ENCODE assay signal across 8 cellular contexts in the genomic region with DNA sequence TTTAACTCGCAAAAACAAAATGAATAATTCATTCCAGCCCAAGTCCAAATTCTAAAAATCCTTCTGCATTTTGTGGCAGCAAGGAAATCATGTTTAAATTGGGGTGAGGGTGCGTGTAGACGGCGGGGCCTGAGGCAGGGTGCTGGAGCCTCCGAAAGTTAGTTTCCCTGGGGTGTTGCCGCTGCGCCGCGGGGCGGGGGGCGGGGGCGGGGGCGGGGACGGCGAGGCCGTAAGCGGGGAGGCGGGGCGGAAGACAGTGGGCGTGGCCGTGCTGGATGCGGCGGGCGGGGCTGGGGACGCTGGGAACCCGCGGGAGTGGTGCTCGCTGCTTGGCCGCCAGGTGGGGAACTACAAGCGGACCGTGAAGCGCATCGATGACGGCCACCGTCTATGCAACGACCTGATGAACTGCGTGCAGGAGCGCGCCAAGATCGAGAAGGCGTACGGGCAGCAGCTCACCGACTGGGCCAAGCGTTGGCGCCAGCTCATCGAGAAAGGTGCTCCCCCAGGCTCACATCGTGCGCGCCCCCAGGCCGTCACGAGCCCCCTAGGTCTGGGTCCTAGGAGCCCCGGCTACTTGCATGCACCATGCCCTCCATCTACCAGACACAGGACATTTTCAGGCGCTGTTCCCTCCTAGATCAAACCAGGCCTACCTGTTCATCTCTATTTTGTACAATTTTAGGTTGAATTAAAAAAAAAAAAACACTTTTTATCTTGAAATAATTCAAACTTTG. TPM values are rescaled to one million over a fixed set of nuclear protein-coding genes. Genes with fewer than 3 reads are reported as not detected.
DNase-seq lines count a peak whose midpoint lies in the region; ATAC-seq, FAIRE-seq and TF ChIP-seq lines count a peak whose summit lies in the region.

No MANE protein-coding gene starts in this region.

- no peaks in the 10 kb centered on the region for H3K36me3 ChIP-seq in A673 (ENCODE audit: insufficient read depth, low read length, poor library complexity, severe bottlenecking)
- H3K36me3 ChIP-seq in small intestine (ENCODE audit: control insufficient read depth in 2 of 2, insufficient read depth in 2 of 2, low read length in 2 of 2), result no peaks in the 10 kb centered on the region

- WGBS in small intestine, 3 donors, result 5 to 6% (median 5%) methylated on average over 42 to 53 of the region's 53 CpGs

- POLR2A ChIA-PET in A673 (lab: Charles Lee; ENCODE audit: low non-redundant PET), result no interaction called here

- peak; percentile 89 for ATAC-seq in GM18868 (IDR thresholded peaks at IDR 0.05; ENCODE audit: unreplicated experiment)
- peak; percentile 82 for ATAC-seq in HG03159 (IDR thresholded peaks at IDR 0.05; ENCODE audit: unreplicated experiment)

- H3K9me3 ChIP-seq in A673 (ENCODE audit: low read depth, low read length, poor library complexity, severe bottlenecking) (no peaks in the 10 kb centered on the region), small intestine (ENCODE audit: control insufficient read depth, low read depth) (no peaks in the 10 kb centered on the region)

- DNase-seq in A673 (ENCODE audit: low spot score), result peak; percentile 92
- DNase-seq in NCI-H2196 treated with DMSO at 0.1 percent for 48 hours (lab: John Stamatoyannopoulos, UW; ENCODE audit: unreplicated experiment), result peak; percentile 85
- peak; percentile 89 to 94 for DNase-seq in T47D (ENCODE audit: low read depth in 1 of 2, low spot score in 1 of 2)
- DNase-seq in iPS-NIHi11 (ENCODE audit: low spot score), result peak; percentile 98
- peak; percentile 90 for DNase-seq in small intestine

- peak overlapping the region; percentile 18 for H3K4me3 ChIP-seq in A673 (ENCODE audit: low read depth, low read length, poor library complexity, severe bottlenecking)
- H3K4me3 ChIP-seq in small intestine (ENCODE audit: low read depth in 1 of 2, low read length in 2 of 2), result no peak overlapping the region

- TF ChIP-seq CTCF in A673 (conservative IDR thresholded peaks at IDR 0.05; ENCODE audit: low read depth, low read length), result peak; percentile 68
- TF ChIP-seq CTCF in VCaP (conservative IDR thresholded peaks at IDR 0.05), result peak; percentile 95

- intact Hi-C loops in A673 (cut with micrococcal nuclease; ENCODE audit: unreplicated experiment), result loop anchor here (5.0 kb wide), 1 partner anchor 80 kb away; no protein-coding TSS in a partner anchor

- CTCF ChIA-PET in A673 (lab: Charles Lee), result no interaction called here

- in situ Hi-C loops in T47D (cut with HindIII; ENCODE audit: low pct_unique_long_range_greater_than_20kb, low sequenced_read_pairs), result no loop called here

- no peak overlapping the region for H3K27ac ChIP-seq in A673 (ENCODE audit: low read depth, low read length, poor library complexity, severe bottlenecking)
- H3K27ac ChIP-seq in VCaP, result peak overlapping the region; percentile 100
- no peak overlapping the region for H3K27ac ChIP-seq in small intestine (ENCODE audit: low read depth in 1 of 2, low read length in 1 of 2)

- H3K4me1 ChIP-seq in A673 (ENCODE audit: insufficient read depth, low read length, poor library complexity, severe bottlenecking) (peaks cover 7% of the 10 kb centered on the region), small intestine (ENCODE audit: control insufficient read depth in 2 of 2, insufficient read depth in 1 of 2, low read depth in 1 of 2, low read length in 1 of 2) (no peaks in the 10 kb centered on the region)

- BruUV-seq in A673 (replicated peaks; lab: Mats Ljungman, UMichigan), result no TSS peak

- H3K27me3 ChIP-seq in A673 (replicated peaks; ENCODE audit: insufficient read depth, low read depth, low read length, poor library complexity) (no peaks in the 10 kb centered on the region), small intestine (ENCODE audit: control insufficient read depth in 2 of 2, insufficient read depth in 2 of 2, low read length in 2 of 2) (no peaks in the 10 kb centered on the region)

- FAIRE-seq in small intestine (lab: Jason Lieb, UNC), result no peak

RNA-seq across cellular contexts. Expression of a gene that starts 29.0 kb away (rescaled TPM):
- total RNA-seq in A673 (2021), result 0.22 TPM in 1 of 2 replicates, not detected in the other
- polyA plus RNA-seq in small intestine, result 10 to 100 TPM; 10.9 to 20.6 (median 13.0) TPM
